Comparison of ENCODE assay signal across 9 cellular contexts in the genomic region with DNA sequence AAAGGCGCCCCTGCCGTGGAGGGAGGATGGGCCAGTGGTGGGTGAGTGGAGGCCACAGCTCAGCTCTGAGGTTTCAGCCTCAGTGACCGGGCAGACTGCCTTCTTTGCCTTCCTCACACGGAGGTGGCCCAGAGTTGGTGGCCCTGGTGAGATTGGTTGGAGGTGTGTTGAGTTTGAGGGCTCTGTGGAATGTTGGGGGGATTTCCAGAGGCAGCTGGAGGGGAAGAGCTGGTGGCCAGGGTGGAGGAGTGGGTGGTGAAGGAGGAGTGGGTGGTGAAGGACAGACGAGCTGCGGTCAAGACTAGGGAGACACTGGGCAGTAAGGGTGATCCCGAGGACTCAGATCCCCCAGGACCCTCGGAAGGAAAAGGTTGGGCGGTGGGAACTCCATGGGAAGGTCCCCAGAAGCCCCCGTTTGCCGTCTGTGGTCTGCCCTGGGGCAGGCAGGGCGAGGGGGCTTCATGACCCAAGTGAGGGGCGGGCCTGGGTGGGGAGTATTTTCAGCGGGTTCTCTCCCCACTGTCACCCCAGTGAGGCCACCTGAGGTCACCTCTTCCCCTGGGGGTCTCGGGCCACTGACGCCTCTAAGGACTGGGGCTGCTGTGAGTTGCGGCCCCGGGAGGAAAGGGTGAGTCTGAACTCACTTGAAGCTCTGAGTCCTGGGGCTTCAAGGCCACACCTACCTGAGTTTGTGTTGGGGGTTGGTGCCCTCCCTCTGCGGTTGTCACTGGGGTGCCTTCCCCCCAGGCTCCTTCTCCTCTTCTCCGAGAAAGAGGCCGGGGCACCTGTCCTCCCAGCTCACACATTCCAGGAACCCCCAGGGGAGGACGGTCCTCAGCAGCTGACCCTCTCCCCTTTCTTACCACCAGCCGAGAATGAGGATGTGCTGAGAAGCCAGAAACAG. TPM values are rescaled to one million over a fixed set of nuclear protein-coding genes. Genes with fewer than 3 reads are reported as not detected.
DNase-seq lines count a peak whose midpoint lies in the region; ATAC-seq and TF ChIP-seq lines count a peak whose summit lies in the region.
"Had no signal": no experiment of that assay in that cellular context is flagged by ENCODE, and none has a peak within 500 bp of the region (broad histone marks: within the 10 kb centered on the region; RNA-seq: fewer than 3 reads in every experiment).

No MANE protein-coding gene starts in this region.

- POLR2A ChIA-PET in WTC11 (lab: Charles Lee) = no interaction called here
- POLR2A ChIA-PET in activated naive CD8-positive, alpha-beta T cell treated with anti-CD3 and anti-CD28 coated beads, Interleukin-2, amount 10 ng/mL, durations not matched to agents 7 days and 5 days (lab: Charles Lee) = interaction anchor here (0.5 to 22.8 kb wide), 21 partner anchors 12 to 487 kb away, joined by 3 to 623 read pairs (median 5); a partner anchor contains a TSS

- BruUV-seq in Calu3 (replicated peaks; lab: Mats Ljungman, UMichigan) = no TSS peak

- peaks cover 5% of the 10 kb centered on the region for H3K4me1 Mint-ChIP-seq in WTC11
- H3K4me1 Mint-ChIP-seq in activated naive CD8-positive, alpha-beta T cell treated with anti-CD3 and anti-CD28 coated beads, Interleukin-2, amount 10 ng/mL, durations not matched to agents 7 days and 5 days = peaks cover 44% of the 10 kb centered on the region
- H3K4me1 Mint-ChIP-seq in Calu3 (ENCODE audit: low read depth, unreplicated experiment) = no peaks in the 10 kb centered on the region

- CTCF ChIA-PET in WTC11 (lab: Charles Lee) (interaction anchor here (0.5 to 6.8 kb wide), 12 partner anchors 11 to 221 kb away, joined by 3 to 73 read pairs (median 7); a partner anchor contains a TSS), Calu3 (lab: Charles Lee) (interaction anchor here (1.0 kb wide), 1 partner anchor 96 kb away, joined by 3 read pairs; no protein-coding TSS in a partner anchor)

- peak; percentile 27 for ATAC-seq in GM18868 (IDR thresholded peaks at IDR 0.05; ENCODE audit: unreplicated experiment)
- ATAC-seq in WTC11 = no peak
- ATAC-seq in activated naive CD8-positive, alpha-beta T cell treated with anti-CD3 and anti-CD28 coated beads, Interleukin-2, amount 10 ng/mL, durations not matched to agents 7 days and 5 days (ENCODE audit: low read depth) = peak; percentile 42
- ATAC-seq: gastroesophageal sphincter had no signal

- no peaks in the 10 kb centered on the region for H3K36me3 Mint-ChIP-seq in WTC11
- peaks cover 32% of the 10 kb centered on the region for H3K36me3 Mint-ChIP-seq in activated naive CD8-positive, alpha-beta T cell treated with anti-CD3 and anti-CD28 coated beads, Interleukin-2, amount 10 ng/mL, durations not matched to agents 7 days and 5 days
- H3K36me3 Mint-ChIP-seq in Calu3 (ENCODE audit: insufficient read depth, unreplicated experiment) = no peaks in the 10 kb centered on the region

- H3K27me3 Mint-ChIP-seq in WTC11 (ENCODE audit: low read depth) (peaks cover 19% of the 10 kb centered on the region), Calu3 (ENCODE audit: unreplicated experiment) (peaks cover 56% of the 10 kb centered on the region)
- H3K27me3 Mint-ChIP-seq in activated naive CD8-positive, alpha-beta T cell treated with anti-CD3 and anti-CD28 coated beads, Interleukin-2, amount 10 ng/mL, durations not matched to agents 7 days and 5 days = peaks cover 3% of the 10 kb centered on the region

- H3K27ac Mint-ChIP-seq in WTC11 (no peak overlapping the region), Calu3 (ENCODE audit: unreplicated experiment) (no peak overlapping the region)
- H3K27ac Mint-ChIP-seq in activated naive CD8-positive, alpha-beta T cell treated with anti-CD3 and anti-CD28 coated beads, Interleukin-2, amount 10 ng/mL, durations not matched to agents 7 days and 5 days = peak overlapping the region; percentile 97

- no peak overlapping the region for H3K4me3 Mint-ChIP-seq in WTC11
- peak overlapping the region; percentile 92 for H3K4me3 Mint-ChIP-seq in activated naive CD8-positive, alpha-beta T cell treated with anti-CD3 and anti-CD28 coated beads, Interleukin-2, amount 10 ng/mL, durations not matched to agents 7 days and 5 days
- H3K4me3 Mint-ChIP-seq in Calu3 (ENCODE audit: low read depth, unreplicated experiment) = no peak overlapping the region

- H3K9me3 Mint-ChIP-seq in WTC11 (no peaks in the 10 kb centered on the region), Calu3 (ENCODE audit: low read depth, unreplicated experiment) (no peaks in the 10 kb centered on the region)
- no peaks in the 10 kb centered on the region for H3K9me3 Mint-ChIP-seq in activated naive CD8-positive, alpha-beta T cell treated with anti-CD3 and anti-CD28 coated beads, Interleukin-2, amount 10 ng/mL, durations not matched to agents 7 days and 5 days

- TF ChIP-seq CTCF in WTC11 (IDR thresholded peaks at IDR 0.05) = no peak
- TF ChIP-seq CTCF in Calu3 (IDR thresholded peaks at IDR 0.05; ENCODE audit: unreplicated experiment) = no peak

- DNase-seq in WTC11 (ENCODE audit: low spot score) (no peak), Ammon's horn (ENCODE audit: low spot score) (no peak), OCI-M1 (lab: John Stamatoyannopoulos, UW) (no peak), Calu3 (no peak), AG08395 (ENCODE audit: low spot score) (no peak)
- peak; percentile 84 for DNase-seq in activated naive CD8-positive, alpha-beta T cell treated with anti-CD3 and anti-CD28 coated beads, Interleukin-2, amount 10 ng/mL, durations not matched to agents 7 days and 5 days
- DNase-seq in stimulated activated CD4-positive, alpha-beta T cell treated with anti-CD3 and anti-CD28 coated beads, TNF-alpha, amount 100 ng/mL, for 4 hours (ENCODE audit: low read depth in 3 of 3) = peak in 2 of 3 experiments; percentile 33 to 47

- intact Hi-C loops in Calu3 (cut with micrococcal nuclease; ENCODE audit: unreplicated experiment) = no loop called here

TF ChIP-seq in WTC11, 78 proteins besides CTCF, POLR2A, EP300 and RAD21:
- TF ChIP-seq ZNF423 (CRISPR knock-in tag; IDR thresholded peaks at IDR 0.05) = peak; percentile 53
- no peak for TF ChIP-seq NFYB (CRISPR knock-in tag; conservative IDR thresholded peaks at IDR 0.05; ENCODE audit: low read depth)

RNA-seq across cellular contexts. Expression of a gene that starts 22.7 kb away (rescaled TPM):
- total RNA-seq in WTC11 (2021) (17.9 to 23.1 TPM (median 20.2 TPM) in 3 replicates), Calu3 (2022) (2.2 and 2.6 TPM in 2 replicates)
- total RNA-seq in activated naive CD8-positive, alpha-beta T cell treated with anti-CD3 and anti-CD28 coated beads, Interleukin-2, amount 10 ng/mL, durations not matched to agents 7 days and 5 days = 100 to 1,000 TPM; 250 TPM

RNA-seq across cellular contexts. Expression of a gene that starts 40.1 kb away (rescaled TPM):
- total RNA-seq in WTC11 (2021) = 25.9 to 30.4 TPM (median 26.7 TPM) in 3 replicates
- total RNA-seq in activated naive CD8-positive, alpha-beta T cell treated with anti-CD3 and anti-CD28 coated beads, Interleukin-2, amount 10 ng/mL, durations not matched to agents 7 days and 5 days = 10 to 100 TPM; 16.1 TPM
- total RNA-seq in Calu3 (2022) = 17.4 and 18.5 TPM in 2 replicates

Comparison
In these comparisons a context has a peak if more than half of its experiments do, and no peak if none do; other contexts are left out.
1. DNase-seq: peak in activated naive CD8-positive, alpha-beta T cell treated with anti-CD3 and anti-CD28 coated beads, Interleukin-2, amount 10 ng/mL, durations not matched to agents 7 days and 5 days (single experiment) and stimulated activated CD4-positive, alpha-beta T cell treated with anti-CD3 and anti-CD28 coated beads, TNF-alpha, amount 100 ng/mL, for 4 hours (2 of 3); none in WTC11 (single experiment), Ammon's horn (single experiment), OCI-M1 (single experiment), Calu3 (single experiment) and AG08395 (single experiment).
2. RNA of a gene that starts 22.7 kb away (total RNA-seq): 250 TPM in activated naive CD8-positive, alpha-beta T cell treated with anti-CD3 and anti-CD28 coated beads, Interleukin-2, amount 10 ng/mL, durations not matched to agents 7 days and 5 days; 17.9 to 23.1 TPM in WTC11 and 2.2 to 2.6 TPM in Calu3; every median in the first group is over 10 times any median in the second.